1 cellular context compared by ENCODE assay signal in genomic region chr7:29970158-29970557, GRCh38.
TF ChIP-seq lines count a peak whose summit lies in the region.

No MANE protein-coding gene starts in this region.

TF ChIP-seq in HepG2, 621 proteins besides CTCF, POLR2A, EP300 and RAD21:
- TF ChIP-seq HINFP (CRISPR knock-in tag; IDR thresholded peaks at IDR 0.05; ENCODE audit: low read depth) (no peak), HMGXB3 (CRISPR knock-in tag; IDR thresholded peaks at IDR 0.05; ENCODE audit: borderline replicate concordance) (no peak), ZNF547 (CRISPR knock-in tag; IDR thresholded peaks at IDR 0.05) (no peak), JARID2 (CRISPR knock-in tag; IDR thresholded peaks at IDR 0.05; ENCODE audit: insufficient replicate concordance) (no peak), ZNF703 (CRISPR knock-in tag; IDR thresholded peaks at IDR 0.05; ENCODE audit: borderline replicate concordance) (no peak), ZNF841 (CRISPR knock-in tag; IDR thresholded peaks at IDR 0.05; ENCODE audit: borderline replicate concordance) (no peak), DRAP1 (CRISPR knock-in tag; IDR thresholded peaks at IDR 0.05) (no peak), ZFP1 (CRISPR knock-in tag; IDR thresholded peaks at IDR 0.05) (peak; percentile 64; the same call in 1 of the 2 replicates)
